1 cellular context compared by ENCODE assay signal in the genomic region with DNA sequence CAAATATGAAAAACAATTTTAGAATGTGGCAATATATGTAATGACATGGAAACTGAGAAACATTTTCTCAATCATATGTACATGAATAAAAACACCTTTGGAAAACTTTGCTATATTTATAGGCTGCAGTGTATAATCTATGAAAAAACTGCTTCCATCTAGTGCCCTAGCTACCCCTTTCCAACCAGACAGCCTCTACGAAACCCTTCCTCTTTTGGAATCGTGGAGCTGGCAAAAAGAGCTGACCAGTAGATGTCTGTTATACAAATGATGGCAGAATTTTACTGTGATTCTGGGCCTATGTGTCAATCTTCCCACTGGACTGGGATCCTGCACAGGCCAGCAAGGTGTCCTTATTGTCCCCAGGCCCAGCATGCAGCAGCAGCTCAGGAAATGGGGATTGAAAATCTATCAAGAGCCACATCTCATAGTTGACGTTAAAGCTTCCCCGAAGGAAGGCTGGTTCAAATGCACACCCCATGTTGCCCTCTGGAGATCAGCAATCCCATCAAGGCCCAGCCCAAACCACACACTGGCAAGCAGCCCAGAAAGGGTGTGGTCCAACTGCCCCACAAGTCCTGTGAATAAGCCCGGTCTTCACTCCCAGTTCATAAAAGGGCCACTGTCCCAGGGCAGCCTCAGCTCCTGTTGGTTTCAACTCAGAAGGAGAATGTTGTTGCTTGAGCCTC.
A peak's percentile ranks its signal among the peaks of the same experiment; 100 is the strongest.
TF ChIP-seq lines count a peak whose summit lies in the region.

No MANE protein-coding gene starts in this region.

TF ChIP-seq in liver, 16 proteins besides CTCF, POLR2A, EP300 and RAD21 (continued from another document):
- TF ChIP-seq, protein P1, sequence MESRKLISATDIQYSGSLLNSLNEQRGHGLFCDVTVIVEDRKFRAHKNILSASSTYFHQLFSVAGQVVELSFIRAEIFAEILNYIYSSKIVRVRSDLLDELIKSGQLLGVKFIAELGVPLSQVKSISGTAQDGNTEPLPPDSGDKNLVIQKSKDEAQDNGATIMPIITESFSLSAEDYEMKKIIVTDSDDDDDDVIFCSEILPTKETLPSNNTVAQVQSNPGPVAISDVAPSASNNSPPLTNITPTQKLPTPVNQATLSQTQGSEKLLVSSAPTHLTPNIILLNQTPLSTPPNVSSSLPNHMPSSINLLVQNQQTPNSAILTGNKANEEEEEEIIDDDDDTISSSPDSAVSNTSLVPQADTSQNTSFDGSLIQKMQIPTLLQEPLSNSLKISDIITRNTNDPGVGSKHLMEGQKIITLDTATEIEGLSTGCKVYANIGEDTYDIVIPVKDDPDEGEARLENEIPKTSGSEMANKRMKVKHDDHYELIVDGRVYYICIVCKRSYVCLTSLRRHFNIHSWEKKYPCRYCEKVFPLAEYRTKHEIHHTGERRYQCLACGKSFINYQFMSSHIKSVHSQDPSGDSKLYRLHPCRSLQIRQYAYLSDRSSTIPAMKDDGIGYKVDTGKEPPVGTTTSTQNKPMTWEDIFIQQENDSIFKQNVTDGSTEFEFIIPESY (IDR thresholded peaks at IDR 0.05) = peak; percentile 38
- TF ChIP-seq HNF4A (conservative IDR thresholded peaks at IDR 0.05) = peak; percentile 44 to 55
